Comparison of ENCODE assay signal across 9 cellular contexts in the genomic region with DNA sequence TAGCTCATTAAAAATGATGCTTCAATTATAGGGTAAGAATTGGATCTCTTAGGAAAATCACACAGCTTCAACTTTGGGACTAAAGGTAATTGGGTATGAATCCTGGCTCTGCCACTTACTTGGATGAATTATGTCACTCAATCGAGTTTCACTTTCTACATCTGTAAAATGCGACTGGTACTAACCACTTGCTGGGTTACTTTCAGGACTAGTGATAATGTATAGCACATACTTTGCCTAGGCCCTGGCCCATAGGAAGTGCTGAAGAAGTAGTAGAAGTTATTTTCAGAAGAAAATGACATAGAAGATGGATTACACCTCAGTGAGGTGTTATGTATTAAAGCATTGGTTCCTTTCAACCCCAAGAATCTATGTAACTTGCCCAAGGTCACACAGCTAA. TPM values are rescaled to one million over a fixed set of nuclear protein-coding genes. Genes with fewer than 3 reads are reported as not detected.
DNase-seq lines count a peak whose midpoint lies in the region; ATAC-seq, FAIRE-seq and TF ChIP-seq lines count a peak whose summit lies in the region.
"Had no signal": no experiment of that assay in that cellular context is flagged by ENCODE, and none has a peak within 500 bp of the region (broad histone marks: within the 10 kb centered on the region; RNA-seq: fewer than 3 reads in every experiment).

No MANE protein-coding gene starts in this region.

- CTCF ChIA-PET in Calu3 (lab: Charles Lee), result no interaction called here
- CTCF ChIA-PET in activated CD8-positive, alpha-beta T cell treated with anti-CD3 and anti-CD28 coated beads, Interleukin-2, amount 10 ng/mL, durations not matched to agents 7 days and 5 days (lab: Charles Lee), result interaction anchor here (0.7 to 2.2 kb wide), 7 partner anchors 11 to 696 kb away, joined by 3 to 6 read pairs (median 4); a partner anchor contains a TSS

- no peak for TF ChIP-seq CTCF in Calu3 (IDR thresholded peaks at IDR 0.05; ENCODE audit: unreplicated experiment)

- no peaks in the 10 kb centered on the region for H3K27me3 Mint-ChIP-seq in Calu3 (ENCODE audit: unreplicated experiment)
- H3K27me3 Mint-ChIP-seq in activated CD8-positive, alpha-beta T cell treated with anti-CD3 and anti-CD28 coated beads, Interleukin-2, amount 10 ng/mL, durations not matched to agents 7 days and 5 days (ENCODE audit: low read depth), result no peaks in the 10 kb centered on the region

- H3K9me3 Mint-ChIP-seq in Calu3 (ENCODE audit: low read depth, unreplicated experiment), result no peaks in the 10 kb centered on the region
- no peaks in the 10 kb centered on the region for H3K9me3 Mint-ChIP-seq in activated CD8-positive, alpha-beta T cell treated with anti-CD3 and anti-CD28 coated beads, Interleukin-2, amount 10 ng/mL, durations not matched to agents 7 days and 5 days (ENCODE audit: insufficient read depth)

- peak; percentile 55 for ATAC-seq in GM19395 (IDR thresholded peaks at IDR 0.05; ENCODE audit: unreplicated experiment)
- peak; percentile 40 for ATAC-seq in HG03095 (IDR thresholded peaks at IDR 0.05; ENCODE audit: unreplicated experiment)
- ATAC-seq in activated CD8-positive, alpha-beta T cell treated with anti-CD3 and anti-CD28 coated beads, Interleukin-2, amount 10 ng/mL, durations not matched to agents 7 days and 5 days, result peak; percentile 74

- POLR2A ChIA-PET in activated CD8-positive, alpha-beta T cell treated with anti-CD3 and anti-CD28 coated beads, Interleukin-2, amount 10 ng/mL, durations not matched to agents 7 days and 5 days (lab: Charles Lee), result interaction anchor here (0.6 to 1.1 kb wide), 5 partner anchors 28 to 524 kb away, joined by 3 to 8 read pairs (median 4); a partner anchor contains a TSS

- FAIRE-seq in RCC 7860 (lab: Jason Lieb, UNC), result no peak

- H3K27ac ChIP-seq in substantia nigra (ENCODE audit: low read depth, low read length, poor library complexity, severe bottlenecking), result no peak overlapping the region

- intact Hi-C loops in Calu3 (cut with micrococcal nuclease; ENCODE audit: unreplicated experiment), result no loop called here

- H3K27ac Mint-ChIP-seq in Calu3 (ENCODE audit: unreplicated experiment), result peak overlapping the region; percentile 99
- peak overlapping the region; percentile 82 for H3K27ac Mint-ChIP-seq in activated CD8-positive, alpha-beta T cell treated with anti-CD3 and anti-CD28 coated beads, Interleukin-2, amount 10 ng/mL, durations not matched to agents 7 days and 5 days

- no peak overlapping the region for H3K4me3 Mint-ChIP-seq in Calu3 (ENCODE audit: low read depth, unreplicated experiment)
- peak overlapping the region; percentile 23 for H3K4me3 Mint-ChIP-seq in activated CD8-positive, alpha-beta T cell treated with anti-CD3 and anti-CD28 coated beads, Interleukin-2, amount 10 ng/mL, durations not matched to agents 7 days and 5 days

- H3K4me1 Mint-ChIP-seq in Calu3 (ENCODE audit: low read depth, unreplicated experiment), result peaks cover 74% of the 10 kb centered on the region
- peaks cover 68% of the 10 kb centered on the region for H3K4me1 Mint-ChIP-seq in activated CD8-positive, alpha-beta T cell treated with anti-CD3 and anti-CD28 coated beads, Interleukin-2, amount 10 ng/mL, durations not matched to agents 7 days and 5 days (ENCODE audit: low read depth)

- H3K36me3 Mint-ChIP-seq in Calu3 (ENCODE audit: insufficient read depth, unreplicated experiment), result peaks cover 19% of the 10 kb centered on the region
- H3K36me3 Mint-ChIP-seq in activated CD8-positive, alpha-beta T cell treated with anti-CD3 and anti-CD28 coated beads, Interleukin-2, amount 10 ng/mL, durations not matched to agents 7 days and 5 days (ENCODE audit: low read depth), result peaks cover 2% of the 10 kb centered on the region

- BruUV-seq in Calu3 (replicated peaks; lab: Mats Ljungman, UMichigan), result no TSS peak

- DNase-seq in Calu3 (no peak), kidney tubule cell (ENCODE audit: low spot score) (no peak), RCC 7860 (ENCODE audit: low spot score) (no peak), substantia nigra (lab: John Stamatoyannopoulos, UW) (no peak)
- peak; percentile 53 for DNase-seq in activated CD8-positive, alpha-beta T cell treated with anti-CD3 and anti-CD28 coated beads, Interleukin-2, amount 10 ng/mL, durations not matched to agents 7 days and 5 days
- no peak for DNase-seq in activated effector memory CD4-positive, alpha-beta T cell treated with anti-CD3 and anti-CD28 coated beads, Interleukin-2, amount 50 U/mL, for 16 hours
- DNase-seq: NCI-H1417 had no signal

RNA-seq across cellular contexts. Expression of a gene that starts 29.5 kb away (rescaled TPM):
- 10.6 and 10.7 TPM in 2 replicates for total RNA-seq in Calu3 (2022)
- 10 to 100 TPM; 15.9 to 20.0 TPM for total RNA-seq in activated CD8-positive, alpha-beta T cell treated with anti-CD3 and anti-CD28 coated beads, Interleukin-2, amount 10 ng/mL, durations not matched to agents 7 days and 5 days
